Comparison of ENCODE assay signal across 10 cellular contexts in the genomic region with DNA sequence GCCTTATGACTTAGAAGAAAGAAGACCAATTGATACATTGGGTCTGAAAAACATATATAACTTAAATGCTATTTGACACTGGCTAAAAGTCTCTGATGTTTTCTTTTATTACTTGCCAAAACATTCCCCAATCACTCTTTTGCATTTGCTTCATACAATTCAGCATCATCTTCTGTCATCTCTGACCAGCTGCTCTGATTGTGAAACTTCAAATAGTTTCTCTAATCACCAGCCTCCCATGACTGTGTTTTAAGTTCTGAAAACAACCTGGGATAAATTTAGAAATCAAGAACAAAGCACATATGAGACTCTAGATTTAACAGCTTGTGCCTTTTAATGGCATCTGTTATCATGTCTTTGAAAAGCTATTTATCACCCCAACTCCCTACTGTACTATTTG.
A peak's percentile ranks its signal among the peaks of the same experiment; 100 is the strongest.
DNase-seq lines count a peak whose midpoint lies in the region; ATAC-seq and TF ChIP-seq lines count a peak whose summit lies in the region.
"Had no signal": no experiment of that assay in that cellular context is flagged by ENCODE, and none has a peak within 500 bp of the region (broad histone marks: within the 10 kb centered on the region; RNA-seq: fewer than 3 reads in every experiment).

No MANE protein-coding gene starts in this region.

- H3K4me1 ChIP-seq in GM23248 (ENCODE audit: insufficient read depth): peaks cover 7% of the 10 kb centered on the region; the same call in 1 of the 2 replicates
- H3K4me1 ChIP-seq in tibial nerve: no peaks in the 10 kb centered on the region

- H3K9ac ChIP-seq in GM23248: 0 out of 2 replicates have a peak overlapping the region, but pooled peaks have one; percentile 34

- peak overlapping the region; percentile 62 for H3K27ac ChIP-seq in GM23248
- H3K27ac ChIP-seq in tibial nerve: peak overlapping the region in 1 of 4 donors; percentile 67
- H3K27ac ChIP-seq: epithelial cell of prostate had no signal

- no peaks in the 10 kb centered on the region for H4K20me1 ChIP-seq in GM23248 (ENCODE audit: insufficient read depth)

- H3K9me2 ChIP-seq in GM23248 (ENCODE audit: insufficient read depth): no peaks in the 10 kb centered on the region

- H3K36me3 ChIP-seq in GM23248 (ENCODE audit: low read depth) (no peaks in the 10 kb centered on the region), kidney epithelial cell (ENCODE audit: control insufficient read depth, insufficient read depth, low read length) (no peaks in the 10 kb centered on the region), tibial nerve (no peaks in the 10 kb centered on the region)

- no peak overlapping the region for H2AFZ ChIP-seq in GM23248

- H3K4me3 ChIP-seq in GM23248 (no peak overlapping the region), kidney epithelial cell (ENCODE audit: low read depth, low read length) (no peak overlapping the region), tibial nerve (no peak overlapping the region)

- ATAC-seq in GM18520 (IDR thresholded peaks at IDR 0.05; ENCODE audit: unreplicated experiment) (peak; percentile 64), HG03575 (IDR thresholded peaks at IDR 0.05; ENCODE audit: extremely low read depth, insufficient number of reproducible peaks, low FRiP score, unreplicated experiment) (peak; percentile 70), HG03521 (IDR thresholded peaks at IDR 0.05; ENCODE audit: unreplicated experiment) (no peak)

- H3K27me3 ChIP-seq in GM23248 (replicated peaks; ENCODE audit: insufficient read depth) (no peaks in the 10 kb centered on the region), kidney epithelial cell (ENCODE audit: control insufficient read depth, insufficient read depth, low read length) (no peaks in the 10 kb centered on the region), tibial nerve (no peaks in the 10 kb centered on the region)

- H3K79me2 ChIP-seq in GM23248 (ENCODE audit: insufficient read depth): no peaks in the 10 kb centered on the region

- TF ChIP-seq CTCF in kidney epithelial cell (IDR thresholded peaks at IDR 0.05; ENCODE audit: insufficient read depth, low read length, poor library complexity, severe bottlenecking) (no peak), tibial nerve (IDR thresholded peaks at IDR 0.05) (no peak)

- in situ Hi-C loops in GM23248 (cut with MboI): no loop called here

- DNase-seq in GM23248: peak; percentile 68
- peak; percentile 10 for DNase-seq in kidney epithelial cell (ENCODE audit: low read depth)
- no peak for DNase-seq in nucleus accumbens (lab: John Stamatoyannopoulos, UW)
- no peak for DNase-seq in tibial nerve (ENCODE audit: low spot score in 2 of 2)
- DNase-seq in activated effector memory CD4-positive, alpha-beta T cell treated with anti-CD3 and anti-CD28 coated beads, Interleukin-2, amount 50 U/mL, for 16 hours: no peak
- DNase-seq: activated naive CD4-positive, alpha-beta T cell treated with anti-CD3 and anti-CD28 coated beads, Interleukin-2, amount 10 ng/mL, durations not matched to agents 7 days and 5 days had no signal

- TF ChIP-seq POLR2A in tibial nerve (IDR thresholded peaks at IDR 0.05): no peak

- no peaks in the 10 kb centered on the region for H3F3A ChIP-seq in GM23248 (ENCODE audit: insufficient read depth)

- no peak for TF ChIP-seq EP300 in tibial nerve (IDR thresholded peaks at IDR 0.05)

- no peak overlapping the region for H3K4me2 ChIP-seq in GM23248 (ENCODE audit: unreplicated experiment)

- H3K9me3 ChIP-seq in GM23248 (ENCODE audit: low read depth) (no peaks in the 10 kb centered on the region), tibial nerve (peaks cover 0 to 4% (median 0%) of the 10 kb centered on the region in 4 donors)

Comparison
In these comparisons a context has a peak if more than half of its experiments do, and no peak if none do; other contexts are left out.
1. DNase-seq: peak in GM23248 (single experiment) and kidney epithelial cell (single experiment); none in nucleus accumbens (0 of 56), tibial nerve (0 of 2) and activated effector memory CD4-positive, alpha-beta T cell treated with anti-CD3 and anti-CD28 coated beads, Interleukin-2, amount 50 U/mL, for 16 hours (single experiment).